In the genomic region with DNA sequence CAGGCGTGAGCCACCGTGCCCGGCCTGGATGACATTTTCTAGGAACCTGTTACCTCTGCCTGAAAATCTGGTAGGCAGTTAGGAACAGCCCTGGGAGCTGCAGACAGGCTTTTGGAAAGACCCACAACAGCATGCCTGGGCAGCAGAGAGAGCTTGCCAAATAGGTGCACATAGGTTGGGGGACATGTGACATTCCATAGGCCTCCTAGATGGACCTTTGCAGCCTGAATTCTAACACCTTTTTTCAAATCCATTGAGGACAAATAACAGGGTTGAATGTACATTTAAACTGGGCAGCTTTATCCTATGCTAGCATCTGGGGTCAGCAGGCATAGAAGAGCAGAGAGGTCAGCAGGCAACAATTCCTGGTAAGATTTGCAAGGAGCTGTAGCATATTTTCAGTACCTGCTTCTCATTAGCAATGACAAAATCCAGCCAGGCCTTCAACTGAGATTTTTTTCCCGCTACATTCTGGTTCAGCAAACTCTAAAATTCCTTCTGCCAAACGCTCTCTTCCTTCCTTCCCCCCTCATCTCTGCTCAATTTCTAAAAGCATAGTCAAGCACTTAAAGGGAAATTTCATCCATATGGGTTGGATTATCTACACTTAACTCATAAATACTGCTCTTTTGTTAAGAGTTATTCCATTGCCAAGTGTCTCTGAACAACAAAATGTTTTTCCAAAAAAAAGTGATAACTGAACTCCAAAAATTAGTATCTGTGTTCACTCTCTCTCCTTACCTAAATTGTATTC, we compare ENCODE assay signal across 23 cellular contexts.
DNase-seq lines count a peak whose midpoint lies in the region; ATAC-seq and TF ChIP-seq lines count a peak whose summit lies in the region.
"Had no signal": no experiment of that assay in that cellular context is flagged by ENCODE, and none has a peak within 500 bp of the region (broad histone marks: within the 10 kb centered on the region; RNA-seq: fewer than 3 reads in every experiment).

No MANE protein-coding gene starts in this region.

- DNase-seq in esophagus muscularis mucosa (ENCODE audit: extremely low spot score) (no peak), thyroid gland (no peak), NCI-H774 (lab: John Stamatoyannopoulos, UW) (no peak), iPS-NIHi11 (ENCODE audit: low spot score) (no peak)
- DNase-seq in NK-92 treated with Interleukin-12 subunit alpha and Interleukin-12 subunit beta, amount 100 ng/mL, for 24 hours (lab: John Stamatoyannopoulos, UW), result no peak
- DNase-seq: activated CD4-positive, alpha-beta T cell treated with anti-CD3 and anti-CD28 coated beads for 4 hours; activated CD8-positive, alpha-beta memory T cell treated with anti-CD3 and anti-CD28 coated beads for 24 hours; activated gamma-delta T cell; activated naive CD8-positive, alpha-beta T cell treated with anti-CD3 and anti-CD28 coated beads, Interleukin-2, amount 50 U/mL, for 24 hours; activated T-cell treated with anti-CD3 and anti-CD28 coated beads, Interleukin-2, amount 50 U/mL, for 1 hour; body of pancreas; H9; immature natural killer cell; Karpas-422; left ventricle myocardium superior; SJCRH30; stimulated activated CD4-positive, alpha-beta T cell treated with anti-CD3 and anti-CD28 coated beads, Interleukin-2, amount 100 ng/mL, for 24 hours; substantia nigra; T-helper 17 cell had no signal

- H3K9ac ChIP-seq in mucosa of rectum (ENCODE audit: low read depth in 1 of 2, low read length in 2 of 2), result peak overlapping the region in 1 of 2 donors; percentile 26

- H3K4me3 ChIP-seq in esophagus muscularis mucosa, result no peak overlapping the region
- no peak overlapping the region for H3K4me3 ChIP-seq in mucosa of rectum (ENCODE audit: low read length in 2 of 2)
- H3K4me3 ChIP-seq in thyroid gland (replicated peaks in 1 of 3), result no peak overlapping the region
- H3K4me3 ChIP-seq: body of pancreas, Peyer's patch, SJCRH30, skin epidermis had no signal

- TF ChIP-seq EP300 in esophagus muscularis mucosa (IDR thresholded peaks at IDR 0.05), result no peak

- peak; percentile 86 for ATAC-seq in SK-N-SH treated with all-trans-retinoic acid at 6 μM for 48 hours
- ATAC-seq: activated naive CD8-positive, alpha-beta T cell treated with anti-CD3 and anti-CD28 coated beads, Interleukin-2, amount 50 U/mL, for 24 hours; body of pancreas; left ventricle myocardium superior; T-helper 17 cell had no signal

- intact Hi-C loops in esophagus muscularis mucosa (cut with DNase I) (no loop called here), thyroid gland (cut with DNase I) (no loop called here)

- H3K36me3 ChIP-seq in esophagus muscularis mucosa, result no peaks in the 10 kb centered on the region
- H3K36me3 ChIP-seq in mucosa of rectum (ENCODE audit: control insufficient read depth in 2 of 2, insufficient read depth in 2 of 2, low read length in 2 of 2), result no peaks in the 10 kb centered on the region
- H3K36me3 ChIP-seq in thyroid gland, result no peaks in the 10 kb centered on the region
- H3K36me3 ChIP-seq: Peyer's patch, SJCRH30 had no signal

- H3K4me1 ChIP-seq in esophagus muscularis mucosa (peaks cover 47 to 92% (median 84%) of the 10 kb centered on the region in 4 donors), mucosa of rectum (ENCODE audit: control insufficient read depth in 2 of 2, insufficient read depth in 2 of 2, low read length in 2 of 2) (peaks cover 32 to 50% of the 10 kb centered on the region in 2 donors), thyroid gland (peaks cover 13 to 34% of the 10 kb centered on the region in 2 donors)
- H3K4me1 ChIP-seq: SJCRH30 had no signal

- H3K27me3 ChIP-seq in esophagus muscularis mucosa (no peaks in the 10 kb centered on the region), mucosa of rectum (ENCODE audit: control insufficient read depth in 2 of 2, insufficient read depth in 2 of 2, low read length in 2 of 2) (no peaks in the 10 kb centered on the region), thyroid gland (no peaks in the 10 kb centered on the region)
- H3K27me3 ChIP-seq: body of pancreas, Peyer's patch had no signal

- H3K27ac ChIP-seq in esophagus muscularis mucosa (replicated peaks in 1 of 4), result peak overlapping the region; percentile 85 to 90 (median 87)
- H3K27ac ChIP-seq in mucosa of rectum (ENCODE audit: low read depth in 2 of 2, low read length in 2 of 2), result peak overlapping the region; percentile 97 to 98
- peak overlapping the region in 2 of 3 donors; percentile 77 to 84 for H3K27ac ChIP-seq in thyroid gland
- H3K27ac ChIP-seq: SJCRH30 had no signal

- WGBS in esophagus muscularis mucosa, result 74% methylated on average over 4 of the region's 5 CpGs
- 69 to 88% methylated on average over 5 of the region's 5 CpGs for WGBS in thyroid gland, 2 donors

- H3K9me3 ChIP-seq in esophagus muscularis mucosa (no peaks in the 10 kb centered on the region), mucosa of rectum (ENCODE audit: control insufficient read depth in 2 of 2, low read length in 2 of 2) (no peaks in the 10 kb centered on the region), thyroid gland (no peaks in the 10 kb centered on the region)
- H3K9me3 ChIP-seq: body of pancreas, Peyer's patch, SJCRH30 had no signal

- TF ChIP-seq POLR2A in esophagus muscularis mucosa (IDR thresholded peaks at IDR 0.05; ENCODE audit: low read depth) (no peak), thyroid gland (IDR thresholded peaks at IDR 0.05) (no peak)

- no peak for TF ChIP-seq CTCF in esophagus muscularis mucosa (IDR thresholded peaks at IDR 0.05)
- no peak for TF ChIP-seq CTCF in thyroid gland (IDR thresholded peaks at IDR 0.05)

TF ChIP-seq in SK-N-SH treated with all-trans-retinoic acid at 6 μM for 48 hours, 23 proteins besides CTCF, POLR2A, EP300 and RAD21:
- no peak for TF ChIP-seq PPARA (CRISPR knock-in tag; IDR thresholded peaks at IDR 0.05; ENCODE audit: borderline replicate concordance)
- TF ChIP-seq ZNF70 (CRISPR knock-in tag; IDR thresholded peaks at IDR 0.05), result no peak
- TF ChIP-seq GLIS3 (CRISPR knock-in tag; IDR thresholded peaks at IDR 0.05), result no peak
- no peak for TF ChIP-seq ZNF8 (CRISPR knock-in tag; IDR thresholded peaks at IDR 0.05)
- TF ChIP-seq ISL1 (CRISPR knock-in tag; IDR thresholded peaks at IDR 0.05), result no peak
- TF ChIP-seq ARNTL (CRISPR knock-in tag; IDR thresholded peaks at IDR 0.05; ENCODE audit: borderline replicate concordance, low read depth), result no peak
- TF ChIP-seq BACH2 (CRISPR knock-in tag; IDR thresholded peaks at IDR 0.05; ENCODE audit: borderline replicate concordance), result no peak
